In genomic region chr3:64686446-64686908, GRCh38 we compare ENCODE assay signal across 8 cellular contexts. TPM values are rescaled to one million over a fixed set of nuclear protein-coding genes. Genes with fewer than 3 reads are reported as not detected.
DNase-seq lines count a peak whose midpoint lies in the region; ATAC-seq, FAIRE-seq and TF ChIP-seq lines count a peak whose summit lies in the region.

No MANE protein-coding gene starts in this region.

- peak overlapping the region; percentile 77 for H3K4me3 ChIP-seq in fibroblast of villous mesenchyme (ENCODE audit: low read depth, low read length)

- H3K4me1 Mint-ChIP-seq in osteocyte (ENCODE audit: unreplicated experiment): peaks cover 24% of the 10 kb centered on the region
- peaks cover 5% of the 10 kb centered on the region for H3K4me1 Mint-ChIP-seq in activated T-helper 1 cell treated with anti-CD3 and anti-CD28 coated beads, Interleukin-12 subunit alpha, Interleukin-12 subunit beta, Interleukin-2, Interleukin-4 antibody, amounts not matched to agents 30 ng/mL and 10 ng/mL and 1 ng/mL, durations not matched to agents 14 hours and 24 hours and 36 hours (ENCODE audit: low read depth)

- intact Hi-C loops in activated T-helper 1 cell treated with anti-CD3 and anti-CD28 coated beads, Interleukin-12 subunit alpha, Interleukin-12 subunit beta, Interleukin-2, Interleukin-4 antibody, amounts not matched to agents 30 ng/mL and 10 ng/mL and 1 ng/mL, durations not matched to agents 14 hours and 24 hours and 36 hours (cut with micrococcal nuclease): no loop called here

- no peaks in the 10 kb centered on the region for H3K9me3 Mint-ChIP-seq in osteocyte (ENCODE audit: unreplicated experiment)
- no peaks in the 10 kb centered on the region for H3K9me3 Mint-ChIP-seq in activated T-helper 1 cell treated with anti-CD3 and anti-CD28 coated beads, Interleukin-12 subunit alpha, Interleukin-12 subunit beta, Interleukin-2, Interleukin-4 antibody, amounts not matched to agents 30 ng/mL and 10 ng/mL and 1 ng/mL, durations not matched to agents 14 hours and 24 hours and 36 hours

- H3K27ac Mint-ChIP-seq in osteocyte (ENCODE audit: unreplicated experiment): peak overlapping the region; percentile 81
- H3K27ac Mint-ChIP-seq in activated T-helper 1 cell treated with anti-CD3 and anti-CD28 coated beads, Interleukin-12 subunit alpha, Interleukin-12 subunit beta, Interleukin-2, Interleukin-4 antibody, amounts not matched to agents 30 ng/mL and 10 ng/mL and 1 ng/mL, durations not matched to agents 14 hours and 24 hours and 36 hours: no peak overlapping the region

- DNase-seq in RPMI7951 (ENCODE audit: low read depth): peak; percentile 62
- DNase-seq in fibroblast of villous mesenchyme (ENCODE audit: low read depth): peak; percentile 69
- no peak for DNase-seq in osteocyte (ENCODE audit: extremely low spot score, unreplicated experiment)
- DNase-seq in effector CD4-positive, alpha-beta T cell: no peak
- DNase-seq in activated T-helper 1 cell treated with anti-CD3 and anti-CD28 coated beads, Interleukin-12 subunit alpha, Interleukin-12 subunit beta, Interleukin-2, Interleukin-4 antibody, amounts not matched to agents 30 ng/mL and 10 ng/mL and 1 ng/mL, durations not matched to agents 14 hours and 24 hours and 36 hours (ENCODE audit: low spot score): no peak
- no peak for DNase-seq in HTR-8/SVneo (ENCODE audit: insufficient read length, low spot score)
- no peak for DNase-seq in SW 1271 (lab: John Stamatoyannopoulos, UW)

- peaks cover 45% of the 10 kb centered on the region for H3K27me3 Mint-ChIP-seq in osteocyte (ENCODE audit: unreplicated experiment)
- H3K27me3 Mint-ChIP-seq in activated T-helper 1 cell treated with anti-CD3 and anti-CD28 coated beads, Interleukin-12 subunit alpha, Interleukin-12 subunit beta, Interleukin-2, Interleukin-4 antibody, amounts not matched to agents 30 ng/mL and 10 ng/mL and 1 ng/mL, durations not matched to agents 14 hours and 24 hours and 36 hours (ENCODE audit: insufficient read depth): peaks cover 50% of the 10 kb centered on the region

- H3K36me3 Mint-ChIP-seq in osteocyte (ENCODE audit: unreplicated experiment): no peaks in the 10 kb centered on the region
- no peaks in the 10 kb centered on the region for H3K36me3 Mint-ChIP-seq in activated T-helper 1 cell treated with anti-CD3 and anti-CD28 coated beads, Interleukin-12 subunit alpha, Interleukin-12 subunit beta, Interleukin-2, Interleukin-4 antibody, amounts not matched to agents 30 ng/mL and 10 ng/mL and 1 ng/mL, durations not matched to agents 14 hours and 24 hours and 36 hours (ENCODE audit: low read depth)

- H3K4me3 Mint-ChIP-seq in osteocyte (ENCODE audit: unreplicated experiment): peak overlapping the region; percentile 90
- H3K4me3 Mint-ChIP-seq in activated T-helper 1 cell treated with anti-CD3 and anti-CD28 coated beads, Interleukin-12 subunit alpha, Interleukin-12 subunit beta, Interleukin-2, Interleukin-4 antibody, amounts not matched to agents 30 ng/mL and 10 ng/mL and 1 ng/mL, durations not matched to agents 14 hours and 24 hours and 36 hours: no peak overlapping the region

- peak; percentile 62 for ATAC-seq in GM18511 (IDR thresholded peaks at IDR 0.05; ENCODE audit: unreplicated experiment)

- TF ChIP-seq CTCF in fibroblast of villous mesenchyme (IDR thresholded peaks at IDR 0.05; ENCODE audit: insufficient read depth, low read depth, low read length) (no peak), osteocyte (IDR thresholded peaks at IDR 0.05) (no peak)

- FAIRE-seq in HTR-8/SVneo (lab: Jason Lieb, UNC): no peak

RNA-seq across cellular contexts. Expression of gene ADAMTS9, which starts 1.3 kb away (rescaled TPM):
- 2.4 and 3.1 TPM in 2 replicates for total RNA-seq in RPMI7951 (2014; rRNA removed; shearing (Covaris generic))
- 1.7 and 1.9 TPM in 2 replicates for total RNA-seq in fibroblast of villous mesenchyme
- 0.94 and 1.5 TPM in 2 replicates for total RNA-seq in osteocyte
- not detected in 2 replicates for total RNA-seq in activated T-helper 1 cell treated with anti-CD3 and anti-CD28 coated beads, Interleukin-12 subunit alpha, Interleukin-12 subunit beta, Interleukin-2, Interleukin-4 antibody, amounts not matched to agents 30 ng/mL and 10 ng/mL and 1 ng/mL, durations not matched to agents 14 hours and 24 hours and 36 hours

Comparison
In these comparisons a context has a peak if more than half of its experiments do, and no peak if none do; other contexts are left out.
1. DNase-seq: peak in RPMI7951 (single experiment) and fibroblast of villous mesenchyme (single experiment); none in osteocyte (single experiment), effector CD4-positive, alpha-beta T cell (single experiment), activated T-helper 1 cell treated with anti-CD3 and anti-CD28 coated beads, Interleukin-12 subunit alpha, Interleukin-12 subunit beta, Interleukin-2, Interleukin-4 antibody, amounts not matched to agents 30 ng/mL and 10 ng/mL and 1 ng/mL, durations not matched to agents 14 hours and 24 hours and 36 hours (single experiment), HTR-8/SVneo (single experiment) and SW 1271 (0 of 2).